8 cellular contexts compared by ENCODE assay signal in genomic region chr13:32428581-32429072, GRCh38. TPM values are rescaled to one million over a fixed set of nuclear protein-coding genes. Genes with fewer than 3 reads are reported as not detected.
DNase-seq lines count a peak whose midpoint lies in the region; ATAC-seq and TF ChIP-seq lines count a peak whose summit lies in the region.

No MANE protein-coding gene starts in this region.

- H3K4me3 ChIP-seq in ACC112 (ENCODE audit: low read depth, low read length) (peak overlapping the region; percentile 85), HUES6 (ENCODE audit: low read depth, low read length) (peak overlapping the region; percentile 86)

- H3K9me3 ChIP-seq in HUES6 (ENCODE audit: control insufficient read depth, insufficient read depth, low read depth, low read length): no peaks in the 10 kb centered on the region

- H3K36me3 ChIP-seq in ACC112 (ENCODE audit: insufficient read depth, low read length) (no peaks in the 10 kb centered on the region), HUES6 (ENCODE audit: control insufficient read depth, insufficient read depth, low read length) (no peaks in the 10 kb centered on the region)

- no peak for DNase-seq in left lobe of liver (ENCODE audit: low spot score)
- DNase-seq in cerebellum (ENCODE audit: low spot score): no peak
- no peak for DNase-seq in omental fat pad (ENCODE audit: low spot score)

- H3K79me2 ChIP-seq in ACC112 (ENCODE audit: control insufficient read depth, insufficient read depth, low read length, unreplicated experiment): no peaks in the 10 kb centered on the region

- H3K27ac ChIP-seq in ACC112 (ENCODE audit: low read depth, low read length) (no peak overlapping the region), HUES6 (ENCODE audit: low read depth, low read length) (no peak overlapping the region), adipose tissue (ENCODE audit: low read depth, low read length) (peak overlapping the region; percentile 19), temporal lobe (ENCODE audit: low read depth, low read length) (peak overlapping the region; percentile 70)

- peak overlapping the region; percentile 91 for H2AFZ ChIP-seq in ACC112 (ENCODE audit: low read length, unreplicated experiment)

- H3K4me1 ChIP-seq in ACC112 (ENCODE audit: control insufficient read depth, insufficient read depth, low read length, unreplicated experiment) (peaks cover 9% of the 10 kb centered on the region), HUES6 (ENCODE audit: control insufficient read depth, insufficient read depth, low read length) (peaks cover 14% of the 10 kb centered on the region)

- no peaks in the 10 kb centered on the region for H3K27me3 ChIP-seq in ACC112 (ENCODE audit: insufficient read depth, low read length)
- H3K27me3 ChIP-seq in HUES6 (ENCODE audit: control insufficient read depth, insufficient read depth, low read length): peaks cover 17% of the 10 kb centered on the region

- WGBS in adipose tissue, 3 donors: 28 to 39% (median 30%) methylated on average over 7 of the region's 7 CpGs

- H3K9ac ChIP-seq in HUES6 (ENCODE audit: low read length): no peak overlapping the region

- ATAC-seq in left lobe of liver: peak; percentile 30
- ATAC-seq in HG02588 (IDR thresholded peaks at IDR 0.05; ENCODE audit: unreplicated experiment): no peak
- ATAC-seq in omental fat pad (ENCODE audit: low FRiP score): no peak

- TF ChIP-seq CTCF in omental fat pad (IDR thresholded peaks at IDR 0.05): no peak

RNA-seq across cellular contexts. Expression of gene N4BP2L1, which starts 0.7 kb away (rescaled TPM):
- 10 to 100 TPM in 1 of 3 donors, 1 to 10 TPM in 2; 7.6 to 16.5 (median 8.0) TPM for polyA plus RNA-seq in adipose tissue
- total RNA-seq in left lobe of liver (45.9 TPM), temporal lobe (11.3 TPM), cerebellum (13.6 TPM), omental fat pad (10 to 100 TPM; 10.6 to 28.4 (median 16.3) TPM)

Comparison
In these comparisons a context has a peak if more than half of its experiments do, and no peak if none do; other contexts are left out.
1. H3K27ac ChIP-seq: peak in adipose tissue (single experiment) and temporal lobe (single experiment); none in ACC112 (single experiment) and HUES6 (single experiment).